In the genomic region with DNA sequence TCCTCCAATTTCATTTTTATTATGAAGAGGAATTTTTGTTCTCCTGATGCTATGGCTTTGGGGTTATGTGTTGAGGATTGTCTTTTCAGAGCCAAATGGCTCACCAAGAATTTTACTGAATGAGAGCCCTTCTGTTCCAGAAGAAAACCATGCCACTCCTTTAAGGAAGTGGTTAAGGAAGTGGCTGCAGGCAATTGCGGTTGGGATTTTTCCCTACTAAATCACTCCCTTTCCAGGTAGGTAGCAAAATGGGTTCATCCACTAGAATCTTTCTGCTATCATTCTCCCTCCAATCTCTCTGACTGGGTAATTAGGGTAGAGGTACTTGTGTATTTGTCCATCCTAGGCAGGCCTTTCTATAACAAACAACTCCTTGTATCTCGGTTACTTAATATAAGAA, we compare ENCODE assay signal across 28 cellular contexts.
DNase-seq lines count a peak whose midpoint lies in the region; ATAC-seq and TF ChIP-seq lines count a peak whose summit lies in the region.
"Had no signal": no experiment of that assay in that cellular context is flagged by ENCODE, and none has a peak within 500 bp of the region (broad histone marks: within the 10 kb centered on the region; RNA-seq: fewer than 3 reads in every experiment).

No MANE protein-coding gene starts in this region.

- ATAC-seq in SK-N-SH treated with all-trans-retinoic acid at 6 μM for 48 hours (no peak), GM18502 (IDR thresholded peaks at IDR 0.05; ENCODE audit: poor library complexity, unreplicated experiment) (no peak)

- intact Hi-C loops in PC-9 (cut with micrococcal nuclease; ENCODE audit: unreplicated experiment) (no loop called here), transverse colon (cut with DNase I; ENCODE audit: low total_unique reads) (no loop called here)

- H3K79me2 ChIP-seq in SK-N-SH (ENCODE audit: insufficient read depth) (no peaks in the 10 kb centered on the region), PC-9 (ENCODE audit: low read depth) (no peaks in the 10 kb centered on the region)

- TF ChIP-seq CTCF in SK-N-SH (IDR thresholded peaks at IDR 0.05): no peak
- no peak for TF ChIP-seq CTCF in PC-9 (conservative IDR thresholded peaks at IDR 0.05)
- TF ChIP-seq CTCF in epithelial cell of esophagus (IDR thresholded peaks at IDR 0.05; ENCODE audit: insufficient read depth, low read depth, low read length, missing control alignments): no peak
- TF ChIP-seq CTCF in transverse colon (IDR thresholded peaks at IDR 0.05): no peak

- H3K4me3 ChIP-seq in SK-N-SH (ENCODE audit: low read depth in 2 of 2, low read length in 1 of 2) (no peak overlapping the region), PC-9 (no peak overlapping the region), epithelial cell of esophagus (ENCODE audit: low read length) (no peak overlapping the region), transverse colon (no peak overlapping the region)
- H3K4me3 ChIP-seq: esophagus muscularis mucosa, skin epidermis, suprapubic skin had no signal

- no peak for TF ChIP-seq EP300 in SK-N-SH (IDR thresholded peaks at IDR 0.05; ENCODE audit: borderline replicate concordance in 1 of 2, low read depth in 1 of 2, low read length in 1 of 2)
- no peak for TF ChIP-seq EP300 in transverse colon (IDR thresholded peaks at IDR 0.05; ENCODE audit: low read depth)

- H3K4me1 ChIP-seq in SK-N-SH (ENCODE audit: control insufficient read depth in 1 of 2, insufficient read depth in 2 of 2, low read depth in 1 of 2, low read length in 1 of 2): peaks cover 0 to 54% of the 10 kb centered on the region in 2 experiments; a peak in 2 of 4 replicates
- H3K4me1 ChIP-seq in PC-9 (replicated peaks; ENCODE audit: insufficient read depth): peaks cover 30% of the 10 kb centered on the region
- H3K4me1 ChIP-seq in transverse colon: no peaks in the 10 kb centered on the region
- H3K4me1 ChIP-seq: esophagus muscularis mucosa, suprapubic skin had no signal

- in situ Hi-C loops in transverse colon (cut with MboI; ENCODE audit: low pct_ligation_motif_present in 1 of 4, low pct_unique_long_range_greater_than_20kb in 1 of 4, low sequenced_read_pairs in 3 of 4): no loop called here

- POLR2A ChIA-PET in SK-N-SH (lab: Yijun Ruan, JAX): no interaction called here
- POLR2A ChIA-PET in PC-9 (lab: Charles Lee; ENCODE audit: unreplicated experiment): no interaction called here

- H3K9me2 ChIP-seq in SK-N-SH: no peaks in the 10 kb centered on the region
- H3K9me2 ChIP-seq in PC-9 (ENCODE audit: insufficient read depth): no peaks in the 10 kb centered on the region

- H4K20me1 ChIP-seq in SK-N-SH (ENCODE audit: insufficient read depth) (no peaks in the 10 kb centered on the region), PC-9 (ENCODE audit: insufficient read depth) (no peaks in the 10 kb centered on the region)

- DNase-seq in SK-N-SH: no peak
- peak in 1 of 2 experiments; percentile 42 for DNase-seq in PC-9
- DNase-seq in epithelial cell of esophagus (ENCODE audit: low read depth): peak; percentile 87
- DNase-seq in transverse colon: peak; percentile 25
- no peak for DNase-seq in NCI-H1930 (lab: John Stamatoyannopoulos, UW)
- DNase-seq in stimulated activated CD4-positive, alpha-beta T cell treated with anti-CD3 and anti-CD28 coated beads, Interleukin-4, amount 100 ng/mL, for 24 hours: no peak
- DNase-seq: activated CD4-positive, CD25-positive, alpha-beta regulatory T cell; activated gamma-delta T cell treated with Interleukin-2 at 50 U/mL for 16 hours; activated T-cell treated with anti-CD3 and anti-CD28 coated beads, Interleukin-2, amount 50 U/mL, for 48 hours; CD4-positive, CD25-positive, alpha-beta regulatory T cell; central memory CD4-positive, alpha-beta T cell; cortex of kidney; foreskin fibroblast; GOT3; KBM-7; MM.1S; NCI-H1105 treated with DMSO at 0.1 percent for 48 hours; NCI-H2029; NCI-H526 treated with DMSO at 0.1 percent for 48 hours; nephron progenitor cell; retina; stimulated activated naive CD4-positive, alpha-beta T cell treated with Interleukin-2 at 50 U/mL for 16 hours had no signal

- no peak for TF ChIP-seq POLR2A in transverse colon (IDR thresholded peaks at IDR 0.05)

- CTCF ChIA-PET in SK-N-SH (lab: Yijun Ruan, JAX): no interaction called here
- CTCF ChIA-PET in PC-9 (lab: Charles Lee): interaction anchor here (0.7 kb wide), 1 partner anchor 16 kb away, joined by 6 read pairs; no protein-coding TSS in a partner anchor

- H3K9me3 ChIP-seq in SK-N-SH (no peaks in the 10 kb centered on the region), PC-9 (ENCODE audit: insufficient read depth, low read depth) (no peaks in the 10 kb centered on the region), transverse colon (peaks cover 0 to 3% of the 10 kb centered on the region in 2 donors)
- H3K9me3 ChIP-seq: suprapubic skin had no signal

- H3K27me3 ChIP-seq in SK-N-SH (ENCODE audit: insufficient read depth) (no peaks in the 10 kb centered on the region), PC-9 (ENCODE audit: insufficient read depth, low read depth) (no peaks in the 10 kb centered on the region), transverse colon (no peaks in the 10 kb centered on the region)
- H3K27me3 ChIP-seq: esophagus muscularis mucosa had no signal

- TF ChIP-seq RAD21 in SK-N-SH (IDR thresholded peaks at IDR 0.05; ENCODE audit: low read length): no peak

- H3K4me2 ChIP-seq in SK-N-SH: no peak overlapping the region
- no peak overlapping the region for H3K4me2 ChIP-seq in PC-9

- BruUV-seq in PC-9 (replicated peaks; lab: Mats Ljungman, UMichigan): no TSS peak

- no peak overlapping the region for H2AFZ ChIP-seq in SK-N-SH (ENCODE audit: low read depth)
- no peak overlapping the region for H2AFZ ChIP-seq in PC-9

- H3K36me3 ChIP-seq in SK-N-SH (replicated peaks in 1 of 2; ENCODE audit: control insufficient read depth in 1 of 2, insufficient read depth in 2 of 2, low read length in 1 of 2) (no peaks in the 10 kb centered on the region), PC-9 (ENCODE audit: low read depth) (no peaks in the 10 kb centered on the region), transverse colon (no peaks in the 10 kb centered on the region)
- H3K36me3 ChIP-seq: esophagus muscularis mucosa, suprapubic skin had no signal

- H3K9ac ChIP-seq in SK-N-SH: no peak overlapping the region

- H3F3A ChIP-seq in SK-N-SH (replicated peaks; ENCODE audit: insufficient read depth) (peaks cover 6% of the 10 kb centered on the region), PC-9 (ENCODE audit: insufficient read depth, low read depth) (peaks cover 11% of the 10 kb centered on the region; the same call in 1 of the 2 replicates)

- 95% methylated on average over 2 of the region's 2 CpGs for WGBS in SK-N-SH (ENCODE audit: low lambda C conversion rate)
- 40% methylated on average over 2 of the region's 2 CpGs; no CpG with 5 or more reads in 1 of the 2 donors for WGBS in transverse colon (ENCODE audit: low coverage in 1 of 2), 2 donors

- peak overlapping the region; percentile 84 to 100; a peak in 3 of 4 replicates for H3K27ac ChIP-seq in SK-N-SH (ENCODE audit: low read depth in 2 of 2, low read length in 1 of 2)
- H3K27ac ChIP-seq in PC-9: peak overlapping the region; percentile 74
- no peak overlapping the region for H3K27ac ChIP-seq in transverse colon
- H3K27ac ChIP-seq: 22Rv1, esophagus muscularis mucosa, skin epidermis, suprapubic skin had no signal

TF ChIP-seq in SK-N-SH, 30 proteins besides CTCF, POLR2A, EP300 and RAD21 (continues in another document):
- TF ChIP-seq, protein P1, sequence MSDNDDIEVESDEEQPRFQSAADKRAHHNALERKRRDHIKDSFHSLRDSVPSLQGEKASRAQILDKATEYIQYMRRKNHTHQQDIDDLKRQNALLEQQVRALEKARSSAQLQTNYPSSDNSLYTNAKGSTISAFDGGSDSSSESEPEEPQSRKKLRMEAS (IDR thresholded peaks at IDR 0.05; ENCODE audit: low read depth): no peak
- TF ChIP-seq POLR2AphosphoS5 (IDR thresholded peaks at IDR 0.05; ENCODE audit: low read depth, low read length) (no peak), SIN3A (IDR thresholded peaks at IDR 0.05; ENCODE audit: borderline replicate concordance, low read depth, low read length) (no peak), FOXJ3 (CRISPR knock-in tag; IDR thresholded peaks at IDR 0.05) (no peak), SMC3 (IDR thresholded peaks at IDR 0.05; ENCODE audit: low read depth, low read length) (no peak), ELF1 (IDR thresholded peaks at IDR 0.05) (no peak), MXI1 (IDR thresholded peaks at IDR 0.05; ENCODE audit: low read depth, low read length) (no peak)
- TF ChIP-seq, protein P2, sequence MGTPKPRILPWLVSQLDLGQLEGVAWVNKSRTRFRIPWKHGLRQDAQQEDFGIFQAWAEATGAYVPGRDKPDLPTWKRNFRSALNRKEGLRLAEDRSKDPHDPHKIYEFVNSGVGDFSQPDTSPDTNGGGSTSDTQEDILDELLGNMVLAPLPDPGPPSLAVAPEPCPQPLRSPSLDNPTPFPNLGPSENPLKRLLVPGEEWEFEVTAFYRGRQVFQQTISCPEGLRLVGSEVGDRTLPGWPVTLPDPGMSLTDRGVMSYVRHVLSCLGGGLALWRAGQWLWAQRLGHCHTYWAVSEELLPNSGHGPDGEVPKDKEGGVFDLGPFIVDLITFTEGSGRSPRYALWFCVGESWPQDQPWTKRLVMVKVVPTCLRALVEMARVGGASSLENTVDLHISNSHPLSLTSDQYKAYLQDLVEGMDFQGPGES (IDR thresholded peaks at IDR 0.05; ENCODE audit: low read depth, low read length): no peak

TF ChIP-seq in SK-N-SH treated with all-trans-retinoic acid at 6 μM for 48 hours, 23 proteins besides CTCF, POLR2A, EP300 and RAD21 (continues in another document):
- TF ChIP-seq, protein P3, sequence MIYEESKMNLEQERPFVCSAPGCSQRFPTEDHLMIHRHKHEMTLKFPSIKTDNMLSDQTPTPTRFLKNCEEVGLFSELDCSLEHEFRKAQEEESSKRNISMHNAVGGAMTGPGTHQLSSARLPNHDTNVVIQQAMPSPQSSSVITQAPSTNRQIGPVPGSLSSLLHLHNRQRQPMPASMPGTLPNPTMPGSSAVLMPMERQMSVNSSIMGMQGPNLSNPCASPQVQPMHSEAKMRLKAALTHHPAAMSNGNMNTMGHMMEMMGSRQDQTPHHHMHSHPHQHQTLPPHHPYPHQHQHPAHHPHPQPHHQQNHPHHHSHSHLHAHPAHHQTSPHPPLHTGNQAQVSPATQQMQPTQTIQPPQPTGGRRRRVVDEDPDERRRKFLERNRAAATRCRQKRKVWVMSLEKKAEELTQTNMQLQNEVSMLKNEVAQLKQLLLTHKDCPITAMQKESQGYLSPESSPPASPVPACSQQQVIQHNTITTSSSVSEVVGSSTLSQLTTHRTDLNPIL (CRISPR knock-in tag; IDR thresholded peaks at IDR 0.05; ENCODE audit: low read depth): no peak
- TF ChIP-seq ZNF8 (CRISPR knock-in tag; IDR thresholded peaks at IDR 0.05): no peak

Comparison
In these comparisons a context has a peak if more than half of its experiments do, and no peak if none do; other contexts are left out.
1. DNase-seq: peak in epithelial cell of esophagus (single experiment) and transverse colon (single experiment); none in SK-N-SH (single experiment), NCI-H1930 (0 of 2) and stimulated activated CD4-positive, alpha-beta T cell treated with anti-CD3 and anti-CD28 coated beads, Interleukin-4, amount 100 ng/mL, for 24 hours (single experiment).
2. H3K27ac ChIP-seq: peak in SK-N-SH (2 of 2) and PC-9 (single experiment); none in transverse colon (0 of 4).